ENCODE assay signal across 9 cellular contexts in the genomic region with DNA sequence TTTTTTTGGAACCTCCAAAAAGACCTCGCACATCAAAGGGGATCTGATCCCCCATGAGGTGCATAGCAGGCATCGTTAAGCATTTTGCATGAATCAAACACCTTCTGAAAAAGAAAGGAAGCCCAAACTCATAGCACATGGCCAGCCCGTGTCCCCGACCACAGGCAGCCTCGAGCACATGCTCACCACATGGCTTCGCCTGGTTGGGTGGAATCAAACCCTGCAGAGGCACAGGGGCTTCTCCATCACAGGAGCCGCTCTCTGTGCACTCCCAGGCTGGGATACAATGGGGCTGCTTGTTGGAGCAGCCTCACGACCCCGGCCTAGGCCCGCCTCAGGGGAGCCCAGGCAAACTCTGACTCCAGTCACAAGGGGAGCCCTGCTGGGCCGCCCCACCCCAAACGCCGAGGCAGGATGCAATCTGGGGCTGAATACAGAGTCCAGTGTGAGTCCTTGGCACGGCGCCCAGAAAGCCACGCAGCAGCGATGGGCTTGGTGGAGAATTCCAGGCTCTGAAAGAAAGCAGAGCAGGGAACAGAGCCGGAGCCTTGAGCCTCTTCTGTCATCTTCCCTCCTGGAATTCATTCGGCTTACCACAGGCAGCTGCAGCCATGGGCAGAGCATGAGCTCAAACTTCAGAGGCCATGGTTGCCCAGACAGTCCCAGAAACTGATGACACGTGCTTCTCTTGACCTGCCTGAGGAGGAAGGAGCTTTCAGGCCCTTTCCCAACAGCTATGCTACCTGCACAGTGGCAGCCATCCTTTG.
A peak's percentile ranks its signal among the peaks of the same experiment; 100 is the strongest.
DNase-seq lines count a peak whose midpoint lies in the region; ATAC-seq, FAIRE-seq and TF ChIP-seq lines count a peak whose summit lies in the region.
"Had no signal": no experiment of that assay in that cellular context is flagged by ENCODE, and none has a peak within 500 bp of the region (broad histone marks: within the 10 kb centered on the region; RNA-seq: fewer than 3 reads in every experiment).

No MANE protein-coding gene starts in this region.

- H3K27me3 Mint-ChIP-seq in HFFc6 (ENCODE audit: insufficient read depth) = peaks cover 10% of the 10 kb centered on the region

- H3K4me3 Mint-ChIP-seq in HFFc6 = 0 out of 2 replicates have a peak overlapping the region, but pooled peaks have one; percentile 16
- H3K4me3 Mint-ChIP-seq: neural progenitor cell had no signal

- peaks cover 48% of the 10 kb centered on the region for H3K4me1 Mint-ChIP-seq in HFFc6 (ENCODE audit: low read depth)

- H3K9me1 ChIP-seq in K562 (ENCODE audit: control insufficient read depth, insufficient read depth, low read length) = no peaks in the 10 kb centered on the region

- no peaks in the 10 kb centered on the region; the same call in 1 of the 2 replicates for H3K36me3 Mint-ChIP-seq in HFFc6 (ENCODE audit: low read depth)

- intact Hi-C loops in K562 (cut with micrococcal nuclease) (loop anchor here (10.0 kb wide), 1 partner anchor 590 kb away; no protein-coding TSS in a partner anchor), spleen (cut with DNase I; ENCODE audit: low total_unique reads) (no loop called here)

- H3K9ac ChIP-seq in K562 (ENCODE audit: insufficient read depth in 1 of 2, low read depth in 2 of 2, low read length in 2 of 2) = peak overlapping the region in 1 of 2 experiments; percentile 26; a peak in 1 of 4 replicates
- H3K9ac ChIP-seq: neural progenitor cell had no signal

- no peak for TF ChIP-seq RAD21 in K562 (CRISPR knock-in tag; conservative IDR thresholded peaks at IDR 0.05 in 1 of 2, IDR thresholded peaks at IDR 0.05 in 1 of 2)

- no peak overlapping the region for H3K27ac ChIP-seq in K562 (ENCODE audit: extremely low read depth, low read depth, low read length)
- H3K27ac ChIP-seq in spleen = peak overlapping the region in 1 of 8 donors; percentile 30
- H3K27ac ChIP-seq: neural progenitor cell had no signal

- TF ChIP-seq CTCF in HFFc6 (IDR thresholded peaks at IDR 0.05) (no peak), K562 (IDR thresholded peaks at IDR 0.05 in 2 of 3, conservative IDR thresholded peaks at IDR 0.05 in 1 of 3; ENCODE audit: insufficient read depth in 2 of 3, low read depth in 1 of 3, low read length in 3 of 3) (no peak), spleen (IDR thresholded peaks at IDR 0.05 in 8 of 11, conservative IDR thresholded peaks at IDR 0.05 in 3 of 11) (no peak), GM20000 (IDR thresholded peaks at IDR 0.05; ENCODE audit: extremely low read depth, missing control alignments) (no peak)

- FAIRE-seq in K562 (lab: Jason Lieb, UNC) = no peak

- CTCF ChIA-PET in K562 (lab: Yijun Ruan, JAX; ENCODE audit: low intra/inter-chr PET ratio) = no interaction called here

- BruUV-seq in K562 (replicated peaks; lab: Mats Ljungman, UMichigan) = no TSS peak

- H3K36me3 ChIP-seq in K562 (ENCODE audit: control insufficient read depth, insufficient read depth, low read length) (no peaks in the 10 kb centered on the region), spleen (no peaks in the 10 kb centered on the region)
- H3K36me3 ChIP-seq: neural progenitor cell had no signal

- H3K4me3 ChIP-seq in K562 (no peak overlapping the region), spleen (no peak overlapping the region)
- H3K4me3 ChIP-seq: neural progenitor cell had no signal

- H3K9me3 ChIP-seq in K562 (replicated peaks; ENCODE audit: control insufficient read depth, insufficient read depth, low read depth, low read length) = no peaks in the 10 kb centered on the region; the same call in 1 of the 2 replicates
- peaks cover 0 to 11% (median 5%) of the 10 kb centered on the region in 8 donors for H3K9me3 ChIP-seq in spleen

- in situ Hi-C loops in K562 (cut with MboI) = no loop called here

- TF ChIP-seq EP300 in K562 (IDR thresholded peaks at IDR 0.05; ENCODE audit: low read length) = no peak

- peak overlapping the region; percentile 21; the same call in 1 of the 2 replicates for H2AFZ ChIP-seq in K562 (ENCODE audit: low read depth, low read length)
- H2AFZ ChIP-seq: neural progenitor cell had no signal

- POLR2A ChIA-PET in K562 (lab: Yijun Ruan, JAX) = interaction anchor here (0.6 to 1.0 kb wide), 2 partner anchors 11 to 22 kb away, joined by 3 to 4 read pairs; no protein-coding TSS in a partner anchor

- no peaks in the 10 kb centered on the region for H3K9me3 Mint-ChIP-seq in HFFc6

- no peaks in the 10 kb centered on the region for H4K20me1 ChIP-seq in K562 (replicated peaks; ENCODE audit: control insufficient read depth, insufficient read depth, low read length)

- H3K27ac Mint-ChIP-seq in HFFc6 = peak overlapping the region; percentile 90

- H3K27me3 ChIP-seq in K562 (ENCODE audit: control insufficient read depth in 2 of 2, insufficient read depth in 2 of 2, low read length in 2 of 2) (no peaks in the 10 kb centered on the region), spleen (replicated peaks in 1 of 7) (no peaks in the 10 kb centered on the region)
- H3K27me3 ChIP-seq: neural progenitor cell had no signal

- peak; percentile 93 for DNase-seq in HFFc6
- DNase-seq in K562 (ENCODE audit: extremely low read depth in 1 of 4, low spot score in 3 of 4) = peak in 1 of 4 experiments; percentile 42
- peak; percentile 72 for DNase-seq in inferior parietal cortex (ENCODE audit: extremely low spot score)
- peak; percentile 80 for DNase-seq in spleen
- no peak for DNase-seq in stimulated activated CD4-positive, alpha-beta T cell treated with anti-CD3 and anti-CD28 coated beads, Interleukin-4, amount 100 ng/mL, for 4 hours
- DNase-seq in GM20000 (ENCODE audit: low spot score) = no peak

- no peak; the same call in 2 of the 3 replicates for ATAC-seq in K562
- no peak for ATAC-seq in GM21576 (IDR thresholded peaks at IDR 0.05; ENCODE audit: unreplicated experiment)
- no peak for ATAC-seq in HG03039 (IDR thresholded peaks at IDR 0.05; ENCODE audit: unreplicated experiment)

- 59% methylated on average over 16 of the region's 20 CpGs for WGBS in K562 (ENCODE audit: insufficient coverage, low coverage, missing lambda C conversion rate)
- WGBS in spleen, 5 donors = 61 to 80% (median 71%) methylated on average over 12 to 20 of the region's 20 CpGs

- TF ChIP-seq POLR2A in K562 (conservative IDR thresholded peaks at IDR 0.05) = no peak
- no peak for TF ChIP-seq POLR2A in spleen (IDR thresholded peaks at IDR 0.05)

- H3K79me2 ChIP-seq in K562 (ENCODE audit: control insufficient read depth, insufficient read depth, low read length) = no peaks in the 10 kb centered on the region

- H3K4me2 ChIP-seq in K562 (ENCODE audit: insufficient read depth, low read length) = no peak overlapping the region
- H3K4me2 ChIP-seq: neural progenitor cell had no signal

- H3K4me1 ChIP-seq in K562 (replicated peaks in 1 of 2; ENCODE audit: control insufficient read depth in 2 of 2, insufficient read depth in 2 of 2, low read length in 2 of 2) (peaks cover 7 to 15% of the 10 kb centered on the region in 2 experiments; a peak in 4 of 5 replicates), spleen (peaks cover 0 to 29% (median 12%) of the 10 kb centered on the region in 6 donors)
- H3K4me1 ChIP-seq: neural progenitor cell had no signal

TF ChIP-seq in K562, 482 proteins besides CTCF, POLR2A, EP300 and RAD21 (continues in another document):
- TF ChIP-seq CREM (IDR thresholded peaks at IDR 0.05; ENCODE audit: low read depth) = no peak
- TF ChIP-seq CCNT2 (IDR thresholded peaks at IDR 0.05; ENCODE audit: borderline replicate concordance, extremely low read depth, insufficient read length, low read depth, low read length) = no peak
- TF ChIP-seq, protein P1, sequence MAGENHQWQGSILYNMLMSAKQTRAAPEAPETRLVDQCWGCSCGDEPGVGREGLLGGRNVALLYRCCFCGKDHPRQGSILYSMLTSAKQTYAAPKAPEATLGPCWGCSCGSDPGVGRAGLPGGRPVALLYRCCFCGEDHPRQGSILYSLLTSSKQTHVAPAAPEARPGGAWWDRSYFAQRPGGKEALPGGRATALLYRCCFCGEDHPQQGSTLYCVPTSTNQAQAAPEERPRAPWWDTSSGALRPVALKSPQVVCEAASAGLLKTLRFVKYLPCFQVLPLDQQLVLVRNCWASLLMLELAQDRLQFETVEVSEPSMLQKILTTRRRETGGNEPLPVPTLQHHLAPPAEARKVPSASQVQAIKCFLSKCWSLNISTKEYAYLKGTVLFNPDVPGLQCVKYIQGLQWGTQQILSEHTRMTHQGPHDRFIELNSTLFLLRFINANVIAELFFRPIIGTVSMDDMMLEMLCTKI (IDR thresholded peaks at IDR 0.05; ENCODE audit: partially characterized antibody) = no peak
- TF ChIP-seq PHB2 (IDR thresholded peaks at IDR 0.05; ENCODE audit: low read depth) = no peak
- no peak for TF ChIP-seq ZNF408 (CRISPR knock-in tag; IDR thresholded peaks at IDR 0.05; ENCODE audit: low read depth)
- TF ChIP-seq TOE1 (IDR thresholded peaks at IDR 0.05; ENCODE audit: borderline replicate concordance) = no peak
- no peak for TF ChIP-seq TOE1 (CRISPR knock-in tag; IDR thresholded peaks at IDR 0.05; ENCODE audit: borderline replicate concordance, low read depth)
- TF ChIP-seq NONO (IDR thresholded peaks at IDR 0.05; ENCODE audit: low read depth in 2 of 2, low read length in 1 of 2) = no peak
- no peak for TF ChIP-seq MAFK (IDR thresholded peaks at IDR 0.05; ENCODE audit: low read length)
- TF ChIP-seq NFIC (IDR thresholded peaks at IDR 0.05) = peak; percentile 95
- TF ChIP-seq, protein P2, sequence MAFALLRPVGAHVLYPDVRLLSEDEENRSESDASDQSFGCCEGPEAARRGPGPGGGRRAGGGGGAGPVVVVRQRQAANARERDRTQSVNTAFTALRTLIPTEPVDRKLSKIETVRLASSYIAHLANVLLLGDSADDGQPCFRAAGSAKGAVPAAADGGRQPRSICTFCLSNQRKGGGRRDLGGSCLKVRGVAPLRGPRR (CRISPR knock-in tag; IDR thresholded peaks at IDR 0.05) = no peak
- no peak for TF ChIP-seq RUNX1 (IDR thresholded peaks at IDR 0.05; ENCODE audit: low read depth)
- TF ChIP-seq POLR2AphosphoS5 (IDR thresholded peaks at IDR 0.05; ENCODE audit: control insufficient read depth, insufficient read depth, low read depth, low read length) = no peak
- TF ChIP-seq NFIX (CRISPR knock-in tag; IDR thresholded peaks at IDR 0.05; ENCODE audit: low read depth) = peak; percentile 34; the same call in 1 of the 2 replicates
- TF ChIP-seq ZNF143 (CRISPR knock-in tag; IDR thresholded peaks at IDR 0.05) = no peak
- no peak for TF ChIP-seq IRF2 (CRISPR knock-in tag; IDR thresholded peaks at IDR 0.05)
- TF ChIP-seq FUS (optimal IDR thresholded peaks at IDR 0.05; ENCODE audit: low read depth, low read length) = no peak

Comparison
In these comparisons a context has a peak if more than half of its experiments do, and no peak if none do; other contexts are left out.
1. DNase-seq: peak in HFFc6 (single experiment), inferior parietal cortex (single experiment) and spleen (single experiment); none in stimulated activated CD4-positive, alpha-beta T cell treated with anti-CD3 and anti-CD28 coated beads, Interleukin-4, amount 100 ng/mL, for 4 hours (0 of 2) and GM20000 (single experiment).